8 cellular contexts compared by ENCODE assay signal in the genomic region with DNA sequence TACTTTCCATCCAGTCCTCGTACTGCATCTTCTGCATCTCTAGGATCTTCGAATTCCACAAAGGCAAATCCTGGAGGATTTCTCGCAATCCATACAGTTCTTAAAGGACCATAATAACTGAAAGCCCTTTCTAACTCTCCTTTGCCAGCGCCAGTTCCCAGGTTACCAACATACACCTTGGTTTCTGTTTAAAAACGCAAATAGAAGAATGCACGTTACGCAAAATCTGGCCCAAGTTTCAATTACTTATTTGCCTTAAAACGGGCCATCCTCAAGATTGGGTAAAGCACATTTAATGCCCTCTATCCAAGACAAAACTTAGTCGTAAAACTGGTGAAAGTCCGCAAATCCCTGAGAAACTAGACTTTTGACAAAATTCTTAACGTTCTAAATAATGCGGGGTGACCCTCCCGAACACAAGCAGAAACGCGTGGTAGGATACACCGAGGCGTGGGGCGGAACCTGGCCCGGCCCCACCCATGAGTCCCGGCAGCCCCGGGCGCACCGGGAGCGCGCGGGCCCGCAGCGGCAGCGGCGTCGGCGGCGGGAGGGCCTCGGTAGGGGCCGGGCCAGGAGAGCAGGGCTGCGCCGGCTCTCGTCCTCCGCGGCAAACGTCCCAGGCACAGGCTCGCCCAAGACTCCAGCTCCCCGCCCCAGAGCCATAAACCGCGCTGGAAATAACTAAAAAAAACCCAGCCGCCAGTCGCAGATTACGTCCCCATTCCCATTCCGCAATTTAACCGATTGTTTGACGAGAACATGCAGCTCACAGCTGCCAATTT. TPM values are rescaled to one million over a fixed set of nuclear protein-coding genes. Genes with fewer than 3 reads are reported as not detected.
A peak's percentile ranks its signal among the peaks of the same experiment; 100 is the strongest.
DNase-seq lines count a peak whose midpoint lies in the region; ATAC-seq and TF ChIP-seq lines count a peak whose summit lies in the region.

No MANE protein-coding gene starts in this region.

- peak overlapping the region; percentile 86 for H3K27ac ChIP-seq in brain microvascular endothelial cell

- H3K9me3 ChIP-seq in T-helper 17 cell (ENCODE audit: control insufficient read depth, low read length, poor library complexity, severe bottlenecking), result peaks cover 5% of the 10 kb centered on the region

- peaks cover 56% of the 10 kb centered on the region for H3K4me1 Mint-ChIP-seq in T-helper 17 cell

- H3K36me3 Mint-ChIP-seq in T-helper 17 cell (ENCODE audit: low read depth), result peaks cover 14% of the 10 kb centered on the region

- H3K27me3 ChIP-seq in brain microvascular endothelial cell (replicated peaks), result no peaks in the 10 kb centered on the region

- DNase-seq in AG09309 (ENCODE audit: low read depth), result no peak
- DNase-seq in T-helper 17 cell, result peak; percentile 33 to 36 (median 33)
- DNase-seq in brain microvascular endothelial cell, result no peak
- DNase-seq in iris pigment epithelial cell (ENCODE audit: low read depth), result peak; percentile 49
- peak; percentile 56 for DNase-seq in stimulated activated CD4-positive, alpha-beta T cell treated with anti-CD3 and anti-CD28 coated beads, Interleukin-15, amount 100 ng/mL, for 24 hours
- DNase-seq in DMS153 (lab: John Stamatoyannopoulos, UW), result no peak

- in situ Hi-C loops in brain microvascular endothelial cell (cut with HindIII; ENCODE audit: low pct_ligation_motif_present, low sequenced_read_pairs), result no loop called here

- H3K4me3 ChIP-seq in AG09309 (ENCODE audit: control insufficient read depth, low read depth, low read length) (peak overlapping the region; percentile 88), brain microvascular endothelial cell (ENCODE audit: low read depth, low read length) (peak overlapping the region; percentile 100)

- peak overlapping the region; percentile 98 for H3K27ac Mint-ChIP-seq in T-helper 17 cell

- peak overlapping the region; percentile 95 for H3K4me3 Mint-ChIP-seq in T-helper 17 cell

- TF ChIP-seq CTCF in AG09309 (IDR thresholded peaks at IDR 0.05; ENCODE audit: control insufficient read depth, insufficient read depth, low read depth, low read length, missing control alignments), result no peak
- TF ChIP-seq CTCF in brain microvascular endothelial cell (IDR thresholded peaks at IDR 0.05; ENCODE audit: low read depth, low read length, missing control alignments), result no peak

- ATAC-seq in GM18870 (IDR thresholded peaks at IDR 0.05; ENCODE audit: unreplicated experiment) (peak; percentile 5), HG03159 (IDR thresholded peaks at IDR 0.05; ENCODE audit: unreplicated experiment) (peak; percentile 36), T-helper 17 cell (peak; percentile 27)

- peaks cover 5% of the 10 kb centered on the region for H3K27me3 Mint-ChIP-seq in T-helper 17 cell

- peaks cover 40% of the 10 kb centered on the region for H3K36me3 ChIP-seq in brain microvascular endothelial cell (replicated peaks)

RNA-seq across cellular contexts. Expression of gene SRSF7, which starts 1.0 kb away (rescaled TPM):
- total RNA-seq in T-helper 17 cell, result 100 to 1,000 TPM; 558 to 772 TPM

RNA-seq across cellular contexts. Expression of gene GEMIN6, which starts 27.8 kb away (rescaled TPM):
- 1 to 10 TPM; 3.2 to 4.3 TPM for total RNA-seq in T-helper 17 cell

Comparison
In these comparisons a context has a peak if more than half of its experiments do, and no peak if none do; other contexts are left out.
1. DNase-seq: peak in T-helper 17 cell (3 of 3), iris pigment epithelial cell (single experiment) and stimulated activated CD4-positive, alpha-beta T cell treated with anti-CD3 and anti-CD28 coated beads, Interleukin-15, amount 100 ng/mL, for 24 hours (single experiment); none in AG09309 (single experiment), brain microvascular endothelial cell (single experiment) and DMS153 (single experiment).
2. Peak in every context shown above with its lines, with median percentiles within 50 percentile points of each other: ATAC-seq.